11 cellular contexts compared by ENCODE assay signal in the genomic region with DNA sequence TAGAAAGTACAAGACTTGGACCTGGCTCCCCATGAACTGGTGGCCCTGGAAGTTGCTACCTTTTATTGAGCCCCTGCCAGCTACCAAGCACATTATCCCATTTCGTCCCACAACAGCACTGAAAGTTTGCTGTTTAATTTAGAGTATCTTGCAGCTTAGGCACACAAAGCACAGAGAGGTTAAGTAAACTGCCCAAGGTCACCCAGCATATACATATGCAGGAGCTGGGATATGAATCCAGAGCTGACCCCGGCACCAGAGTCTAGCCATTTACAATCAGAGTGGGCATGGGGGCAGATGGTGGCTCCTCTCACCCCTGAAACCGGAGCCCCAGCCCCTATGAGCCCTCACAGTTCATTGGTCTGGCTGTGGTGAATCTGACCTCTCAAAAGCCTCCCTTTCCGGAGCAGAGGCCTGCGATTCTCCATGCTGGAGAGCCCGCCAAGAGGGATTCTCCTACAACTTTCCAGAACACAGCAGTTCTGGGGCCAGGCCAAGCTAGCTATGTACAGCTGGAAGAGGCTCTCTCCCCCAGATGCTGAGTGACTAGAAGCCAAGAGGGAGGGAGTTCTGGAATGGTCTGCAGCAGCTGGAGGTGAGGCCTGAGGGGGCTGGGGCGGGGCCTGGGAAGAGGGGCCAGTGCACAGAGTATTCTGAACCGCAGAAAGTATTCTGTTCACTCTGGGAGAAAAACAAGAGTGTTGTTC. TPM values are rescaled to one million over a fixed set of nuclear protein-coding genes. Genes with fewer than 3 reads are reported as not detected.
DNase-seq lines count a peak whose midpoint lies in the region; ATAC-seq, FAIRE-seq and TF ChIP-seq lines count a peak whose summit lies in the region.
"Had no signal": no experiment of that assay in that cellular context is flagged by ENCODE, and none has a peak within 500 bp of the region (broad histone marks: within the 10 kb centered on the region; RNA-seq: fewer than 3 reads in every experiment).

No MANE protein-coding gene starts in this region.

- H3K4me3 ChIP-seq in A549 (no peak overlapping the region), ascending aorta (no peak overlapping the region)

- POLR2A ChIA-PET in A549 (lab: Yijun Ruan, JAX): no interaction called here
- POLR2A ChIA-PET in naive thymus-derived CD8-positive, alpha-beta T cell (lab: Charles Lee): interaction anchor here (1.3 to 1.6 kb wide), 3 partner anchors 11 to 85 kb away, joined by 3 to 6 read pairs (median 4); no protein-coding TSS in a partner anchor

- no peak for TF ChIP-seq EP300 in A549 (IDR thresholded peaks at IDR 0.05)

- H3K27ac ChIP-seq in A549 (0 out of 6 replicates have a peak overlapping the region, but pooled peaks of 1 of the 2 experiments have one; percentile 5), ascending aorta (peak overlapping the region; percentile 1 to 49)

- CTCF ChIA-PET in A549 (lab: Yijun Ruan, JAX): interaction anchor here (0.9 to 2.4 kb wide), 9 partner anchors 9 to 141 kb away, joined by 3 to 6 read pairs (median 3); no protein-coding TSS in a partner anchor

- peaks cover 44% of the 10 kb centered on the region for H3K4me1 ChIP-seq in A549
- H3K4me1 ChIP-seq in ascending aorta: peaks cover 7 to 17% of the 10 kb centered on the region in 2 donors

- H3K9me3 Mint-ChIP-seq in naive thymus-derived CD8-positive, alpha-beta T cell: no peaks in the 10 kb centered on the region
- H3K9me3 Mint-ChIP-seq: effector memory CD8-positive, alpha-beta T cell had no signal

- no peaks in the 10 kb centered on the region for H3K27me3 ChIP-seq in ascending aorta

- no peak overlapping the region for H3K4me3 Mint-ChIP-seq in naive thymus-derived CD8-positive, alpha-beta T cell
- H3K4me3 Mint-ChIP-seq: effector memory CD8-positive, alpha-beta T cell had no signal

- intact Hi-C loops in ascending aorta (cut with DNase I): no loop called here
- intact Hi-C loops in Right ventricle myocardium inferior (cut with DNase I): no loop called here

- H3K27ac Mint-ChIP-seq in naive thymus-derived CD8-positive, alpha-beta T cell: peak overlapping the region in 3 of 10 donors; percentile 6 to 45 (median 37)
- H3K27ac Mint-ChIP-seq: effector memory CD8-positive, alpha-beta T cell had no signal

- 91% methylated on average over 8 of the region's 8 CpGs for WGBS in A549 (ENCODE audit: missing lambda C conversion rate)

- H3K27me3 Mint-ChIP-seq in naive thymus-derived CD8-positive, alpha-beta T cell: no peaks in the 10 kb centered on the region

- no peak for FAIRE-seq in A549 (lab: Jason Lieb, UNC)

- no peak for TF ChIP-seq POLR2A in A549 (IDR thresholded peaks at IDR 0.05; ENCODE audit: low read length)

- H3K36me3 Mint-ChIP-seq in naive thymus-derived CD8-positive, alpha-beta T cell: no peaks in the 10 kb centered on the region

- TF ChIP-seq RAD21 in A549 (conservative IDR thresholded peaks at IDR 0.05 in 1 of 2, IDR thresholded peaks at IDR 0.05 in 1 of 2): no peak

- ATAC-seq in A549 (no peak), Right ventricle myocardium inferior (peak; percentile 51), omental fat pad (ENCODE audit: low FRiP score) (peak; percentile 6), GM18858 (IDR thresholded peaks at IDR 0.05; ENCODE audit: unreplicated experiment) (no peak), HG03135 (IDR thresholded peaks at IDR 0.05; ENCODE audit: unreplicated experiment) (no peak)
- ATAC-seq in naive thymus-derived CD8-positive, alpha-beta T cell: no peak
- ATAC-seq: effector memory CD8-positive, alpha-beta T cell had no signal

- no peaks in the 10 kb centered on the region for H3K36me3 ChIP-seq in ascending aorta

- DNase-seq in A549 (ENCODE audit: low read depth in 1 of 2, low spot score in 1 of 2) (no peak), ascending aorta (ENCODE audit: low spot score in 2 of 2) (no peak), Right ventricle myocardium inferior (ENCODE audit: missing footprints) (peak; percentile 91), omental fat pad (ENCODE audit: low spot score) (no peak), AG20443 (ENCODE audit: low spot score) (no peak)
- DNase-seq in naive thymus-derived CD8-positive, alpha-beta T cell: no peak
- DNase-seq: activated CD8-positive, alpha-beta memory T cell treated with anti-CD3 and anti-CD28 coated beads, Interleukin-2, amount 50 U/mL, for 4 hours; effector memory CD8-positive, alpha-beta T cell; NCI-H146 had no signal

- no peak for TF ChIP-seq CTCF in A549 (IDR thresholded peaks at IDR 0.05)
- TF ChIP-seq CTCF in ascending aorta (IDR thresholded peaks at IDR 0.05): no peak
- no peak for TF ChIP-seq CTCF in omental fat pad (IDR thresholded peaks at IDR 0.05)

- no peak overlapping the region for H3K4me2 ChIP-seq in A549

- peaks cover 4 to 25% (median 11%) of the 10 kb centered on the region in 4 donors for H3K4me1 Mint-ChIP-seq in naive thymus-derived CD8-positive, alpha-beta T cell

- no peaks in the 10 kb centered on the region for H3K9me3 ChIP-seq in A549
- no peaks in the 10 kb centered on the region for H3K9me3 ChIP-seq in ascending aorta

TF ChIP-seq in A549, 52 proteins besides CTCF, POLR2A, EP300 and RAD21:
- TF ChIP-seq, protein P1, sequence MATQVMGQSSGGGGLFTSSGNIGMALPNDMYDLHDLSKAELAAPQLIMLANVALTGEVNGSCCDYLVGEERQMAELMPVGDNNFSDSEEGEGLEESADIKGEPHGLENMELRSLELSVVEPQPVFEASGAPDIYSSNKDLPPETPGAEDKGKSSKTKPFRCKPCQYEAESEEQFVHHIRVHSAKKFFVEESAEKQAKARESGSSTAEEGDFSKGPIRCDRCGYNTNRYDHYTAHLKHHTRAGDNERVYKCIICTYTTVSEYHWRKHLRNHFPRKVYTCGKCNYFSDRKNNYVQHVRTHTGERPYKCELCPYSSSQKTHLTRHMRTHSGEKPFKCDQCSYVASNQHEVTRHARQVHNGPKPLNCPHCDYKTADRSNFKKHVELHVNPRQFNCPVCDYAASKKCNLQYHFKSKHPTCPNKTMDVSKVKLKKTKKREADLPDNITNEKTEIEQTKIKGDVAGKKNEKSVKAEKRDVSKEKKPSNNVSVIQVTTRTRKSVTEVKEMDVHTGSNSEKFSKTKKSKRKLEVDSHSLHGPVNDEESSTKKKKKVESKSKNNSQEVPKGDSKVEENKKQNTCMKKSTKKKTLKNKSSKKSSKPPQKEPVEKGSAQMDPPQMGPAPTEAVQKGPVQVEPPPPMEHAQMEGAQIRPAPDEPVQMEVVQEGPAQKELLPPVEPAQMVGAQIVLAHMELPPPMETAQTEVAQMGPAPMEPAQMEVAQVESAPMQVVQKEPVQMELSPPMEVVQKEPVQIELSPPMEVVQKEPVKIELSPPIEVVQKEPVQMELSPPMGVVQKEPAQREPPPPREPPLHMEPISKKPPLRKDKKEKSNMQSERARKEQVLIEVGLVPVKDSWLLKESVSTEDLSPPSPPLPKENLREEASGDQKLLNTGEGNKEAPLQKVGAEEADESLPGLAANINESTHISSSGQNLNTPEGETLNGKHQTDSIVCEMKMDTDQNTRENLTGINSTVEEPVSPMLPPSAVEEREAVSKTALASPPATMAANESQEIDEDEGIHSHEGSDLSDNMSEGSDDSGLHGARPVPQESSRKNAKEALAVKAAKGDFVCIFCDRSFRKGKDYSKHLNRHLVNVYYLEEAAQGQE (IDR thresholded peaks at IDR 0.05): no peak
- TF ChIP-seq ZFP36 (IDR thresholded peaks at IDR 0.05; ENCODE audit: borderline replicate concordance, partially characterized antibody) (peak; percentile 66), KDM1A (IDR thresholded peaks at IDR 0.05; ENCODE audit: low read depth) (peak; percentile 45; the same call in 1 of the 2 replicates)
- TF ChIP-seq, protein P2, sequence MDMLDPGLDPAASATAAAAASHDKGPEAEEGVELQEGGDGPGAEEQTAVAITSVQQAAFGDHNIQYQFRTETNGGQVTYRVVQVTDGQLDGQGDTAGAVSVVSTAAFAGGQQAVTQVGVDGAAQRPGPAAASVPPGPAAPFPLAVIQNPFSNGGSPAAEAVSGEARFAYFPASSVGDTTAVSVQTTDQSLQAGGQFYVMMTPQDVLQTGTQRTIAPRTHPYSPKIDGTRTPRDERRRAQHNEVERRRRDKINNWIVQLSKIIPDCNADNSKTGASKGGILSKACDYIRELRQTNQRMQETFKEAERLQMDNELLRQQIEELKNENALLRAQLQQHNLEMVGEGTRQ (IDR thresholded peaks at IDR 0.05): no peak

RNA-seq across cellular contexts. Expression of a gene that starts 58.3 kb away (rescaled TPM):
- polyA plus RNA-seq in A549 (2011; rRNA removed) (47.4 and 54.6 TPM in 2 replicates), A549 (2017; fragmentation: RNase III; extraction: RNeasy Plus Mini Kit Qiagen cat#74134 plus additional on column Dnase treatment) (90.3 to 175 TPM (median 159 TPM) in 3 replicates)
- polyA plus RNA-seq in A549 (2012; cell fraction: cytosol; rRNA removed): 52.7 and 75.7 TPM in 2 replicates
- 415 and 599 TPM in 2 replicates for polyA plus RNA-seq in A549 (2012; cell fraction: nucleus; rRNA removed)
- 75.5 and 133 TPM in 2 replicates for polyA minus RNA-seq in A549 (2011; rRNA and poly(A)+ RNA removed)
- total RNA-seq in ascending aorta (141 TPM), Right ventricle myocardium inferior (18.9 TPM), omental fat pad (100 to 1,000 TPM in 1 of 4 donors, 10 to 100 TPM in 3; 18.5 to 118 (median 31.2) TPM)
- 10 to 100 TPM; 40.6 to 43.8 TPM for total RNA-seq in naive thymus-derived CD8-positive, alpha-beta T cell
- polyA plus RNA-seq in naive thymus-derived CD8-positive, alpha-beta T cell: 10 to 100 TPM; 16.3 to 57.0 (median 44.8) TPM

Comparison
In these comparisons a context has a peak if more than half of its experiments do, and no peak if none do; other contexts are left out.
1. ATAC-seq: peak in Right ventricle myocardium inferior (single experiment) and omental fat pad (single experiment); none in A549 (0 of 2), GM18858 (single experiment), naive thymus-derived CD8-positive, alpha-beta T cell (0 of 2) and HG03135 (single experiment).